ENCODE assay signal across 14 cellular contexts in the genomic region with DNA sequence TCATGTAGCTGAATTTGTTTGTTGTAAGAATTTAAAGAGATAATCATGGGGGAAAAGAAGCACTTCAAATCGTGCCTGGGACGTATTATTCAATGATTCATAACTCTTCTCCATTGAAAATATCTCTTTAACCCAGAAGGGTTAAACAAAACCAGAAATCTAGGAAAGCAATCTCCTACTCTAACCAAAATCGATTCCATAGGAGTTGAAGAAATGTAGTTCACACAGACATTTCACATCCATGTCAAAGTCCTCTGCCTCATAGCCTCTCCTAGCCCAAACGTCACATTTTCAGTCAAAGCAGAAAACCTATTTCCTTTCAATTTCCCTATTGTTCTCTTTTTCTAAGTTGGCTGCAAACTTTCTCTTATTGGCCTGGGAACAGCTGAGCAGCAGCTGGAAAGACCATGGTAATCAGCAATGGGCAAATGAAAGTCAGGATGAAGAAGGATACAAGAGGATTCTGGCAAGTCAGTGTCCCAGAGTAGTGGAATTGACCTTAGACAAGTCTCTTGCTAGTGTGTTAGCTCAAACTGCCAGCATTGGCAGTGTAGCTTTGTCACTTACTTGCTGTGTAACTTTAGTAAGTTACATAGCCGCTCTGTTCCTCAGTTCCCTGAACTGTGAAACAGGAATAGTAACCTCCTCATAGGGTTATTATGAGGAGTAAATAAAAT. TPM values are rescaled to one million over a fixed set of nuclear protein-coding genes. Genes with fewer than 3 reads are reported as not detected.
DNase-seq lines count a peak whose midpoint lies in the region; ATAC-seq, FAIRE-seq and TF ChIP-seq lines count a peak whose summit lies in the region.
"Had no signal": no experiment of that assay in that cellular context is flagged by ENCODE, and none has a peak within 500 bp of the region (broad histone marks: within the 10 kb centered on the region; RNA-seq: fewer than 3 reads in every experiment).

No MANE protein-coding gene starts in this region.

- no peaks in the 10 kb centered on the region for H3K79me2 ChIP-seq in H1 (ENCODE audit: control insufficient read depth in 1 of 2, insufficient read depth in 2 of 2, low read length in 2 of 2)

- H4K8ac ChIP-seq in H1 (ENCODE audit: extremely low read depth, insufficient read depth, low read length): no peak overlapping the region

- H3K27ac ChIP-seq in H1 (ENCODE audit: low read depth, low read length) (no peak overlapping the region), lower lobe of right lung (peak overlapping the region; percentile 46), suprapubic skin (no peak overlapping the region)

- no peak for FAIRE-seq in H1 (lab: Jason Lieb, UNC)
- FAIRE-seq: HTR-8/SVneo had no signal

- TF ChIP-seq EP300 in H1 (IDR thresholded peaks at IDR 0.05; ENCODE audit: borderline replicate concordance in 1 of 2, low read depth in 2 of 2, low read length in 2 of 2) (no peak), suprapubic skin (IDR thresholded peaks at IDR 0.05) (no peak)

- H2AK5ac ChIP-seq in H1 (ENCODE audit: low read depth, low read length): no peak overlapping the region

- H2AFZ ChIP-seq in H1 (ENCODE audit: low read length): peak overlapping the region; percentile 57; the same call in 1 of the 2 replicates

- DNase-seq in LHCN-M2 (ENCODE audit: low read depth): peak; percentile 73
- DNase-seq in H1 (ENCODE audit: low read depth in 1 of 2, low spot score in 2 of 2): no peak
- no peak for DNase-seq in lower lobe of right lung
- DNase-seq in suprapubic skin (ENCODE audit: low spot score in 2 of 2): no peak
- no peak for DNase-seq in SKM-1 treated with dmso at 0.1 percent for 144 hours (lab: John Stamatoyannopoulos, UW; ENCODE audit: unreplicated experiment)
- DNase-seq in GM10266 (ENCODE audit: extremely low spot score): no peak
- DNase-seq: AML-193, EL, HCEC 1CT, NCI-H1105, nephron progenitor cell had no signal

- no peak overlapping the region for H4K91ac ChIP-seq in H1 (replicated peaks; ENCODE audit: insufficient read length, low read length)

- TF ChIP-seq RAD21 in H1 (IDR thresholded peaks at IDR 0.05 in 1 of 2, conservative IDR thresholded peaks at IDR 0.05 in 1 of 2; ENCODE audit: low read depth in 2 of 2, low read length in 2 of 2): no peak

- H4K5ac ChIP-seq in H1 (ENCODE audit: insufficient read length, low read depth, low read length): no peak overlapping the region

- H3K18ac ChIP-seq in H1 (ENCODE audit: extremely low read depth, low read length): no peak overlapping the region

- H2BK120ac ChIP-seq in H1 (replicated peaks; ENCODE audit: low read depth, low read length): no peak overlapping the region

- no peak for TF ChIP-seq POLR2A in H1 (IDR thresholded peaks at IDR 0.05; ENCODE audit: control extremely low read depth in 1 of 2, low read depth in 2 of 2, low read length in 2 of 2)
- TF ChIP-seq POLR2A in suprapubic skin (IDR thresholded peaks at IDR 0.05): no peak

- no peaks in the 10 kb centered on the region for H3K27me3 ChIP-seq in H1 (replicated peaks in 1 of 4; ENCODE audit: control insufficient read depth in 3 of 4, extremely low read depth in 1 of 4, insufficient read depth in 3 of 4, low read length in 3 of 4)
- H3K27me3 ChIP-seq in lower lobe of right lung (ENCODE audit: low read depth): no peaks in the 10 kb centered on the region
- no peaks in the 10 kb centered on the region for H3K27me3 ChIP-seq in suprapubic skin

- no peak overlapping the region for H2BK15ac ChIP-seq in H1 (ENCODE audit: low read length)

- no peak for TF ChIP-seq CTCF in H1 (IDR thresholded peaks at IDR 0.05; ENCODE audit: control extremely low read depth in 1 of 3, insufficient read depth in 1 of 3, low read depth in 1 of 3, low read length in 3 of 3)
- TF ChIP-seq CTCF in lower lobe of right lung (IDR thresholded peaks at IDR 0.05): no peak
- TF ChIP-seq CTCF in suprapubic skin (IDR thresholded peaks at IDR 0.05): no peak
- TF ChIP-seq CTCF in GM10266 (IDR thresholded peaks at IDR 0.05; ENCODE audit: control insufficient read depth, insufficient read depth, low read depth, missing control alignments): no peak

- no peaks in the 10 kb centered on the region for H4K20me1 ChIP-seq in H1 (replicated peaks in 1 of 2; ENCODE audit: control insufficient read depth in 1 of 2, insufficient read depth in 2 of 2, low read length in 2 of 2)

- intact Hi-C loops in lower lobe of right lung (cut with DNase I): no loop called here

- POLR2A ChIA-PET in H1 (lab: Charles Lee; ENCODE audit: partially characterized antibody): no interaction called here

- no peak overlapping the region for H2BK20ac ChIP-seq in H1 (ENCODE audit: low read length)

- H2BK12ac ChIP-seq in H1 (ENCODE audit: low read depth, low read length): no peak overlapping the region

- H3K9me3 ChIP-seq in H1 (ENCODE audit: insufficient read depth in 2 of 2, low read depth in 1 of 2, low read length in 1 of 2) (no peaks in the 10 kb centered on the region), lower lobe of right lung (no peaks in the 10 kb centered on the region), suprapubic skin (no peaks in the 10 kb centered on the region)

- H3K23me2 ChIP-seq in H1 (ENCODE audit: low read depth, low read length): no peaks in the 10 kb centered on the region

- H3K4me2 ChIP-seq in H1 (ENCODE audit: insufficient read depth in 1 of 2, low read depth in 2 of 2, low read length in 2 of 2): no peak overlapping the region

- H2BK5ac ChIP-seq in H1 (ENCODE audit: low read depth, low read length): no peak overlapping the region

- no peak for ATAC-seq in lower lobe of right lung
- ATAC-seq in GM21367 (IDR thresholded peaks at IDR 0.05; ENCODE audit: unreplicated experiment): no peak
- ATAC-seq in HG02938 (IDR thresholded peaks at IDR 0.05; ENCODE audit: unreplicated experiment): no peak

- H3K4ac ChIP-seq in H1 (replicated peaks; ENCODE audit: insufficient read length, low read depth, low read length): no peak overlapping the region

- H3K56ac ChIP-seq in H1 (replicated peaks; ENCODE audit: insufficient read length, low read depth, low read length): no peak overlapping the region

- CTCF ChIA-PET in H1 (lab: Charles Lee; ENCODE audit: partially characterized antibody): interaction anchor here (1.1 to 7.2 kb wide), 4 partner anchors 9 to 1794 kb away, joined by 3 to 32 read pairs (median 4); no protein-coding TSS in a partner anchor

- peaks cover 0 to 3% (median 0%) of the 10 kb centered on the region in 4 experiments; a peak in 1 of 7 replicates for H3K4me1 ChIP-seq in H1 (replicated peaks in 1 of 4; ENCODE audit: control insufficient read depth in 3 of 4, insufficient read depth in 4 of 4, low read length in 3 of 4)
- peaks cover 40% of the 10 kb centered on the region for H3K4me1 ChIP-seq in lower lobe of right lung
- H3K4me1 ChIP-seq in suprapubic skin: peaks cover 30% of the 10 kb centered on the region

- H3K9ac ChIP-seq in H1 (replicated peaks in 1 of 4; ENCODE audit: extremely low read depth in 1 of 4, low read depth in 3 of 4, low read length in 3 of 4): no peak overlapping the region

- no peak overlapping the region for H3K14ac ChIP-seq in H1 (ENCODE audit: insufficient read length)

- 88% methylated on average over 5 of the region's 5 CpGs; no CpG with 5 or more reads in 1 of the 2 experiments for WGBS in H1 (ENCODE audit: extremely low coverage in 1 of 2, insufficient coverage in 1 of 2, insufficient read length in 1 of 2, insufficient replicate concordance in 2 of 2, low coverage in 1 of 2, low lambda C conversion rate in 2 of 2, missing lambda C conversion rate in 1 of 2), 2 experiments
- 78% methylated on average over 5 of the region's 5 CpGs for WGBS in suprapubic skin

- H3K4me3 ChIP-seq in H1 (ENCODE audit: extremely low read depth in 1 of 4, insufficient read depth in 2 of 4, low read depth in 3 of 4, low read length in 4 of 4) (no peak overlapping the region), lower lobe of right lung (peak overlapping the region; percentile 45), suprapubic skin (peak overlapping the region; percentile 2)

- no peaks in the 10 kb centered on the region for H3K36me3 ChIP-seq in H1 (ENCODE audit: control insufficient read depth in 2 of 4, insufficient read depth in 4 of 4, low read length in 3 of 4)
- H3K36me3 ChIP-seq in lower lobe of right lung: no peaks in the 10 kb centered on the region
- no peaks in the 10 kb centered on the region for H3K36me3 ChIP-seq in suprapubic skin

- H3K79me1 ChIP-seq in H1 (ENCODE audit: low read depth, low read length): no peaks in the 10 kb centered on the region

- no peak overlapping the region for H3K23ac ChIP-seq in H1 (ENCODE audit: insufficient read length)

TF ChIP-seq in H1, 55 proteins besides CTCF, POLR2A, EP300 and RAD21 (continues in another document):
- no peak for TF ChIP-seq FOSL1 (IDR thresholded peaks at IDR 0.05; ENCODE audit: insufficient read depth, low read depth, low read length)
- TF ChIP-seq CBX5 (IDR thresholded peaks at IDR 0.05; ENCODE audit: low read depth, low read length): no peak
- TF ChIP-seq CREB1 (IDR thresholded peaks at IDR 0.05): no peak
- no peak for TF ChIP-seq HDAC6 (IDR thresholded peaks at IDR 0.05; ENCODE audit: low read depth, low read length)
- TF ChIP-seq ZNF274 (IDR thresholded peaks at IDR 0.05; ENCODE audit: borderline replicate concordance, extremely low read depth, low read length): no peak
- no peak for TF ChIP-seq NRF1 (IDR thresholded peaks at IDR 0.05; ENCODE audit: low read depth, low read length)
- no peak for TF ChIP-seq CTBP2 (IDR thresholded peaks at IDR 0.05; ENCODE audit: borderline replicate concordance, insufficient read depth, insufficient read length, low read length)
- TF ChIP-seq SIN3A (conservative IDR thresholded peaks at IDR 0.05 in 1 of 2, IDR thresholded peaks at IDR 0.05 in 1 of 2; ENCODE audit: low read depth in 1 of 2, low read length in 2 of 2): no peak
- TF ChIP-seq SIX5 (IDR thresholded peaks at IDR 0.05; ENCODE audit: low read depth, low read length): no peak
- TF ChIP-seq PHF8 (conservative IDR thresholded peaks at IDR 0.05; ENCODE audit: low read depth, low read length): no peak
- no peak for TF ChIP-seq ASH2L (IDR thresholded peaks at IDR 0.05; ENCODE audit: low read length)
- TF ChIP-seq BRCA1 (IDR thresholded peaks at IDR 0.05; ENCODE audit: low read depth, low read length): no peak

RNA-seq across cellular contexts. Expression of a gene that starts 3.8 kb away (rescaled TPM):
- 155 and 163 TPM in 2 replicates for total RNA-seq in LHCN-M2 (2014; rRNA removed)
- 28.8 TPM for polyA plus RNA-seq in LHCN-M2 (2012)
- total RNA-seq in H1 (2021; fragmentation: NEBNext Ultra II Directional; extraction: Animal tissue kit (Norgen Biotek cat#: 25700)): 0.82 and 1.1 TPM in 2 replicates
- 0.39 and 0.50 TPM in 2 replicates for polyA plus RNA-seq in H1 (2011; rRNA removed)
- 0.62 TPM for polyA plus RNA-seq in H1 (2011; cell fraction: cytosol; rRNA removed)
- 0.24 TPM for polyA plus RNA-seq in H1 (2011; cell fraction: nucleus; rRNA removed)
- polyA plus RNA-seq in H1 (2012, experiment 1 of 2): 1.1 to 2.0 TPM (median 1.3 TPM) in 4 replicates
- 0.07 TPM for polyA plus RNA-seq in H1 (2012, experiment 2 of 2)
- polyA plus RNA-seq in H1 (2013, experiment 1 of 2): 1.2 TPM
- 1.0 TPM for polyA plus RNA-seq in H1 (2013, experiment 2 of 2)
- polyA minus RNA-seq in H1 (2011; rRNA and poly(A)+ RNA removed): 0.69 and 0.76 TPM in 2 replicates
- polyA minus RNA-seq in H1 (2011; cell fraction: cytosol; rRNA and poly(A)+ RNA removed): 1.2 TPM
- polyA minus RNA-seq in H1 (2011; cell fraction: nucleus; rRNA and poly(A)+ RNA removed): not detected
- total RNA-seq in lower lobe of right lung: 238 TPM
- total RNA-seq in suprapubic skin: 10 to 100 TPM in 3 of 4 donors, 1 to 10 TPM in 1; 7.7 to 19.2 (median 11.2) TPM

Comparison
In these comparisons a context has a peak if more than half of its experiments do, and no peak if none do; other contexts are left out.
1. H3K4me3 ChIP-seq: peak in lower lobe of right lung (single experiment) and suprapubic skin (single experiment); none in H1 (0 of 4).